Comparison of ENCODE assay signal across 24 cellular contexts in genomic region chr6:15546591-15546990, GRCh38.
"Had no signal": no experiment of that assay in that cellular context is flagged by ENCODE, and none has a peak within 500 bp of the region (broad histone marks: within the 10 kb centered on the region; RNA-seq: fewer than 3 reads in every experiment).

No MANE protein-coding gene starts in this region.

- H3K27me3 Mint-ChIP-seq: activated naive CD8-positive, alpha-beta T cell; stimulated activated memory B cell treated with anti-CD40 and anti-IgM and Interleukin-4, amounts not matched to agents 10 μg/mL and 1 μg/mL and 100 μg/mL, for 72 hours had no signal

- H3K36me3 ChIP-seq: colonic mucosa, heart left ventricle, lower lobe of right lung, neutrophil, ovary, prostate gland, stomach, suprapubic skin, transverse colon, vagina had no signal

- H3K27ac ChIP-seq: colonic mucosa, heart left ventricle, lower lobe of right lung, neutrophil, ovary, prostate gland, stomach, suprapubic skin, transverse colon, vagina had no signal

- H3K27me3 ChIP-seq: colonic mucosa, heart left ventricle, neutrophil, ovary, stomach, suprapubic skin, transverse colon, vagina had no signal

- H3K9me3 ChIP-seq: colonic mucosa, neutrophil, ovary, prostate gland, suprapubic skin, transverse colon, vagina had no signal

- H3K27ac Mint-ChIP-seq: activated naive CD8-positive, alpha-beta T cell; activated T-helper 2 cell treated with anti-CD3 and anti-CD28 coated beads, Interferon-gamma antibody, Interleukin-2, Interleukin-4, amounts not matched to agents 10 μg/mL and 5 μg/mL and 100 μg/mL, durations not matched to agents 14 hours and 24 hours and 36 hours; stimulated activated memory B cell treated with anti-CD40 and anti-IgM and Interleukin-4, amounts not matched to agents 10 μg/mL and 1 μg/mL and 100 μg/mL, for 72 hours had no signal

- H3K4me3 Mint-ChIP-seq: activated naive CD8-positive, alpha-beta T cell; activated T-cell treated with anti-CD3 and anti-CD28 coated beads, Interleukin-2, amount 50 U/mL, for 4 hours; nephron; stimulated activated memory B cell treated with anti-CD40 and anti-IgM and Interleukin-4, amounts not matched to agents 10 μg/mL and 1 μg/mL and 100 μg/mL, for 72 hours had no signal

- DNase-seq: activated CD4-positive, alpha-beta T cell treated with anti-CD3 and anti-CD28 coated beads for 4 hours; activated CD4-positive, alpha-beta T cell treated with anti-CD3 and anti-CD28 coated beads, Interleukin-2, amount 50 U/mL, for 48 hours; activated CD4-positive, CD25-positive, alpha-beta regulatory T cell; activated CD8-positive, alpha-beta memory T cell treated with anti-CD3 and anti-CD28 coated beads, Interleukin-2, amount 50 U/mL, for 48 hours; activated naive CD4-positive, alpha-beta T cell; activated T-cell treated with anti-CD3 and anti-CD28 coated beads, Interleukin-2, amount 50 U/mL, for 4 hours; colonic mucosa; heart left ventricle; lower lobe of right lung; midbrain; ovary; right cardiac atrium; stimulated activated CD4-positive, alpha-beta T cell treated with anti-CD3 and anti-CD28 coated beads, Interleukin-2, amount 100 ng/mL, for 24 hours; stomach; T1000; transverse colon had no signal

- H3K4me1 ChIP-seq: colonic mucosa, prostate gland, vagina had no signal

- H3K9me3 Mint-ChIP-seq: nephron had no signal

- H3K4me3 ChIP-seq: colonic mucosa, heart left ventricle, lower lobe of right lung, ovary, prostate gland, stomach, suprapubic skin, transverse colon, vagina had no signal

- ATAC-seq: activated T-cell treated with anti-CD3 and anti-CD28 coated beads, Interleukin-2, amount 50 U/mL, for 4 hours; heart left ventricle; lower lobe of right lung; right cardiac atrium; stimulated activated memory B cell treated with anti-CD40 and anti-IgM and Interleukin-4, amounts not matched to agents 10 μg/mL and 1 μg/mL and 100 μg/mL, for 72 hours had no signal
